Comparison of ENCODE assay signal across 15 cellular contexts in the genomic region with DNA sequence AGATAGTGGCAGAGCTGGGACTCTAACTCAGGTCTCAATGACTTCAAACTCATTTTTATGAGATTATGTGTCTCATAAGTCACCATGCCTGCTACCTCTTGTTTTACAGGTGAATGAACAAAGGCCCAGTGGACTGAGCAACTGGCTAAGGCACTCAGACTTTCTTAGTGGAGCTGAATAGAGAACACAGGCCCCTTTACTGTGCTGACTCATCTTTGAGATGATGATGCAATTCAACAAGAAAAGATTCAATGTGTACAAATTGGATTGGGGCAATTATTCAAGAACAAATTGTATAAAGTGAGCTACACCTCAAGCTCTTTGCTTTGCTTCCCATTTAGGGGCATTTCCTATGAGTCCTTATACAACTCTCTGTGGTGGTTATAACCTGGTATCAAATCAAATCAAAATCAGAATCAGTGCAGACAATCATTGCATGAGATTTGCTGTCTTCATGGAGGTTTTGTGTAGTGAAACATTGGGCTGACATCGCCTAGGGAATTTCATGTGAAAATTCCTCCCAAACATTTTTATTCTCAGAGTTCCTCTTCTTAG.
DNase-seq lines count a peak whose midpoint lies in the region; ATAC-seq and TF ChIP-seq lines count a peak whose summit lies in the region.
"Had no signal": no experiment of that assay in that cellular context is flagged by ENCODE, and none has a peak within 500 bp of the region (broad histone marks: within the 10 kb centered on the region; RNA-seq: fewer than 3 reads in every experiment).

No MANE protein-coding gene starts in this region.

- no peaks in the 10 kb centered on the region for H3K4me1 ChIP-seq in body of pancreas
- H3K4me1 ChIP-seq: psoas muscle had no signal

- H3K27ac ChIP-seq in epithelial cell of prostate (no peak overlapping the region), body of pancreas (no peak overlapping the region)
- H3K27ac ChIP-seq: psoas muscle had no signal

- no peaks in the 10 kb centered on the region for H3K36me3 ChIP-seq in body of pancreas (replicated peaks in 1 of 2; ENCODE audit: insufficient read depth in 1 of 2, low read depth in 2 of 2)

- TF ChIP-seq POLR2A in body of pancreas (IDR thresholded peaks at IDR 0.05): no peak

- intact Hi-C loops in body of pancreas (cut with DNase I): no loop called here

- DNase-seq in NOMO-1 treated with DMSO at 0.1 percent for 48 hours (lab: John Stamatoyannopoulos, UW; ENCODE audit: unreplicated experiment) (peak; percentile 26), NOMO-1 treated with dmso at 0.1 percent for 144 hours (lab: John Stamatoyannopoulos, UW; ENCODE audit: unreplicated experiment) (no peak), NCI-H460 (ENCODE audit: extremely low read depth, low read depth) (peak; percentile 43), epithelial cell of prostate (ENCODE audit: low read depth, low spot score) (peak; percentile 22), skeletal muscle cell (ENCODE audit: low read depth) (peak; percentile 25), T-helper 2 cell (no peak), body of pancreas (no peak)
- DNase-seq in effector CD4-positive, alpha-beta T cell: no peak
- DNase-seq: ACHN; activated CD4-positive, alpha-beta T cell treated with anti-CD3 and anti-CD28 coated beads, Interleukin-2, amount 10 ng/mL, durations not matched to agents 7 days and 5 days; activated naive CD4-positive, alpha-beta T cell treated with anti-CD3 and anti-CD28 coated beads for 36 hours; GDM1; NCI-H526 treated with DMSO at 0.1 percent for 48 hours; psoas muscle; substantia nigra had no signal

- H3K27me3 ChIP-seq in body of pancreas: no peaks in the 10 kb centered on the region

- H3K9me3 ChIP-seq in body of pancreas: no peaks in the 10 kb centered on the region
- H3K9me3 ChIP-seq: psoas muscle had no signal

- TF ChIP-seq CTCF in body of pancreas (IDR thresholded peaks at IDR 0.05): no peak

- H3K4me3 ChIP-seq in skeletal muscle cell (ENCODE audit: low read depth, low read length): no peak overlapping the region
- no peak overlapping the region for H3K4me3 ChIP-seq in body of pancreas
- H3K4me3 ChIP-seq: psoas muscle had no signal

- ATAC-seq in body of pancreas: no peak
- ATAC-seq: psoas muscle had no signal

- WGBS in body of pancreas, 2 donors: 83 to 89% methylated on average over 1 of the region's 1 CpG

Comparison
In these comparisons a context has a peak if more than half of its experiments do, and no peak if none do; other contexts are left out.
1. DNase-seq: peak in NOMO-1 treated with DMSO at 0.1 percent for 48 hours (single experiment), NCI-H460 (single experiment), epithelial cell of prostate (single experiment) and skeletal muscle cell (single experiment); none in NOMO-1 treated with dmso at 0.1 percent for 144 hours (single experiment), effector CD4-positive, alpha-beta T cell (single experiment), T-helper 2 cell (0 of 5) and body of pancreas (0 of 4).